Comparison of ENCODE assay signal across 27 cellular contexts in the genomic region with DNA sequence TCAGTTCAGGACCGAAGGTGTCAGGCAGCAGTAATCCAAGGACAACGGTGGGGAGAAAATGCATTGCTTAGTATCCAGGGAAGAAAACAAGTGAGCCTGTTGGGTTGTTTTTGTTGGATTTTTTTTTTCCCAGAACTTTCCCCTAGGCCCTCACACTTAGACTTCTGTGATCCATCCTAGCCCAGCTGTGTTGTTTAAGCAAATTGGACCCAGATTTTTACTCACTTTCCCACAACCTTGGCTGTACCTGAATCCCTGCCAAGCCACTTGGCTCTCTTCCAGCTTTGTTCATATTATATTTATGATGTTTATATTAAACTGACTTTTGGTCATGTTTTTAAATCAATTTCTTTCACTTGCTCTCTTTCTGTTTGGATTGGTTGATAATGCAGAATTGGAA. TPM values are rescaled to one million over a fixed set of nuclear protein-coding genes. Genes with fewer than 3 reads are reported as not detected.
DNase-seq lines count a peak whose midpoint lies in the region; ATAC-seq, FAIRE-seq and TF ChIP-seq lines count a peak whose summit lies in the region.
"Had no signal": no experiment of that assay in that cellular context is flagged by ENCODE, and none has a peak within 500 bp of the region (broad histone marks: within the 10 kb centered on the region; RNA-seq: fewer than 3 reads in every experiment).

No MANE protein-coding gene starts in this region.

- H3K27ac Mint-ChIP-seq in type B pancreatic cell, result peak overlapping the region; percentile 42
- H3K27ac Mint-ChIP-seq: CD4-positive, CD25-positive, alpha-beta regulatory T cell; IgD-negative memory B cell; stimulated activated naive CD8-positive, alpha-beta T cell treated with anti-CD3 and anti-CD28 coated beads, Interleukin-15, Interleukin-2, amounts not matched to agents 100 ng/mL and 50 ng/mL, for 24 hours; T-cell had no signal

- peak in 5 of 8 donors; percentile 24 to 80 (median 59) for ATAC-seq in heart right ventricle
- ATAC-seq in left colon, result peak; percentile 52
- no peak for ATAC-seq in esophagus mucosa
- ATAC-seq: T-cell had no signal

- no peaks in the 10 kb centered on the region for H3K9me3 Mint-ChIP-seq in type B pancreatic cell
- H3K9me3 Mint-ChIP-seq: CD4-positive, CD25-positive, alpha-beta regulatory T cell; stimulated activated naive CD8-positive, alpha-beta T cell treated with anti-CD3 and anti-CD28 coated beads, Interleukin-15, Interleukin-2, amounts not matched to agents 100 ng/mL and 50 ng/mL, for 24 hours; T-cell had no signal

- no peak for FAIRE-seq in frontal cortex (lab: Jason Lieb, UNC)
- FAIRE-seq: GM18507 had no signal

- peak overlapping the region in 1 of 10 donors; percentile 43 for H3K27ac ChIP-seq in heart right ventricle
- no peak overlapping the region for H3K27ac ChIP-seq in right atrium auricular region
- H3K27ac ChIP-seq: RWPE1, uterus had no signal

- H3K4me1 ChIP-seq in heart right ventricle (no peaks in the 10 kb centered on the region), right atrium auricular region (no peaks in the 10 kb centered on the region)
- H3K4me1 ChIP-seq: uterus had no signal

- H3K4me3 Mint-ChIP-seq in type B pancreatic cell, result no peak overlapping the region
- H3K4me3 Mint-ChIP-seq: CD4-positive, CD25-positive, alpha-beta regulatory T cell; IgD-negative memory B cell; stimulated activated naive CD8-positive, alpha-beta T cell treated with anti-CD3 and anti-CD28 coated beads, Interleukin-15, Interleukin-2, amounts not matched to agents 100 ng/mL and 50 ng/mL, for 24 hours; T-cell had no signal

- H3K27me3 ChIP-seq in heart right ventricle (no peaks in the 10 kb centered on the region), right atrium auricular region (no peaks in the 10 kb centered on the region)
- H3K27me3 ChIP-seq: uterus had no signal

- H3K4me3 ChIP-seq in heart right ventricle (no peak overlapping the region), right atrium auricular region (no peak overlapping the region)
- H3K4me3 ChIP-seq: uterus had no signal

- H3K36me3 ChIP-seq in heart right ventricle (no peaks in the 10 kb centered on the region), right atrium auricular region (no peaks in the 10 kb centered on the region)
- H3K36me3 ChIP-seq: uterus had no signal

- H3K4me1 Mint-ChIP-seq in type B pancreatic cell (ENCODE audit: unreplicated experiment), result peaks cover 22% of the 10 kb centered on the region
- H3K4me1 Mint-ChIP-seq: CD4-positive, CD25-positive, alpha-beta regulatory T cell; T-cell had no signal

- DNase-seq in heart right ventricle (peak in 1 of 2 donors; percentile 8), right atrium auricular region (ENCODE audit: low spot score) (no peak), astrocyte of the hippocampus (ENCODE audit: low read depth, low spot score) (peak; percentile 1), left colon (peak; percentile 47 to 73), type B pancreatic cell (ENCODE audit: extremely low spot score, unreplicated experiment) (no peak), globus pallidus (ENCODE audit: low spot score) (no peak), frontal cortex (ENCODE audit: low spot score in 2 of 2) (no peak)
- DNase-seq: activated CD4-positive, alpha-beta T cell treated with anti-CD3 and anti-CD28 coated beads, Interleukin-2, amount 50 U/mL, for 1 hour; activated CD8-positive, alpha-beta memory T cell treated with anti-CD3 and anti-CD28 coated beads, Interleukin-2, amount 50 U/mL, for 48 hours; activated effector memory CD4-positive, alpha-beta T cell treated with anti-CD3 and anti-CD28 coated beads, Interleukin-2, amount 50 U/mL, for 16 hours; amniotic stem cell; CD4-positive, CD25-positive, alpha-beta regulatory T cell; cerebellar nuclear complex; DND-41; foreskin melanocyte; HCEC 1CT; NCI-H2107; NK-92 treated with Interleukin-12 subunit alpha and Interleukin-12 subunit beta, amount 100 ng/mL, for 24 hours; stimulated activated CD4-positive, alpha-beta T cell treated with anti-CD3 and anti-CD28 coated beads, Interleukin-2, amount 100 ng/mL, for 24 hours; T-cell had no signal

- intact Hi-C loops in heart right ventricle (cut with DNase I), result no loop called here
- intact Hi-C loops in left colon (cut with DNase I, micrococcal nuclease), result no loop called here

- H3K27me3 Mint-ChIP-seq in type B pancreatic cell, result no peaks in the 10 kb centered on the region
- H3K27me3 Mint-ChIP-seq: stimulated activated naive CD8-positive, alpha-beta T cell treated with anti-CD3 and anti-CD28 coated beads, Interleukin-15, Interleukin-2, amounts not matched to agents 100 ng/mL and 50 ng/mL, for 24 hours had no signal

- H3K36me3 Mint-ChIP-seq in type B pancreatic cell, result no peaks in the 10 kb centered on the region
- H3K36me3 Mint-ChIP-seq: CD4-positive, CD25-positive, alpha-beta regulatory T cell; IgD-negative memory B cell; T-cell had no signal

- H3K9me3 ChIP-seq in heart right ventricle (no peaks in the 10 kb centered on the region), right atrium auricular region (no peaks in the 10 kb centered on the region)
- H3K9me3 ChIP-seq: uterus had no signal

- 24 to 27% methylated on average over 2 of the region's 2 CpGs for WGBS in heart right ventricle, 2 donors

- TF ChIP-seq CTCF in heart right ventricle (IDR thresholded peaks at IDR 0.05), result no peak
- TF ChIP-seq CTCF in right atrium auricular region (IDR thresholded peaks at IDR 0.05), result no peak
- TF ChIP-seq CTCF in type B pancreatic cell (conservative IDR thresholded peaks at IDR 0.05), result no peak

RNA-seq across cellular contexts. Expression of a gene that starts 16.5 kb away (rescaled TPM):
- total RNA-seq in heart right ventricle (1 to 10 TPM in 1 of 10 donors, under 1 TPM in 3, not detected in 6; 0.19 to 1.6 (median 0.30) TPM), right atrium auricular region (under 1 TPM in 1 of 2 donors, not detected in 1; 0.37 TPM), left colon (100 to 1,000 TPM; 235 to 338 TPM), type B pancreatic cell (ENCODE audit: low replicate concordance) (7.0 and 16.9 TPM in 2 replicates), esophagus mucosa (3.0 TPM), frontal cortex (0.41 TPM)
- polyA plus RNA-seq in heart right ventricle, result under 1 TPM; 0.06 to 0.51 TPM
- total RNA-seq: CD4-positive, CD25-positive, alpha-beta regulatory T cell had no signal
- polyA plus RNA-seq: AG04450; CD4-positive, CD25-positive, alpha-beta regulatory T cell; IgD-negative memory B cell had no signal

Comparison
In these comparisons a context has a peak if more than half of its experiments do, and no peak if none do; other contexts are left out.
1. DNase-seq: peak in astrocyte of the hippocampus (single experiment) and left colon (2 of 2); none in right atrium auricular region (single experiment), type B pancreatic cell (single experiment), globus pallidus (single experiment) and frontal cortex (0 of 2).
2. RNA of a gene that starts 16.5 kb away (total RNA-seq): 235 to 338 TPM in left colon; 7.0 to 16.9 TPM in type B pancreatic cell, 3.0 TPM in esophagus mucosa (single experiment), 0.41 TPM in frontal cortex (single experiment), 0.37 TPM in right atrium auricular region and 0.19 to 1.6 TPM in heart right ventricle; every median in the first group is over 10 times any median in the second.